In the genomic region with DNA sequence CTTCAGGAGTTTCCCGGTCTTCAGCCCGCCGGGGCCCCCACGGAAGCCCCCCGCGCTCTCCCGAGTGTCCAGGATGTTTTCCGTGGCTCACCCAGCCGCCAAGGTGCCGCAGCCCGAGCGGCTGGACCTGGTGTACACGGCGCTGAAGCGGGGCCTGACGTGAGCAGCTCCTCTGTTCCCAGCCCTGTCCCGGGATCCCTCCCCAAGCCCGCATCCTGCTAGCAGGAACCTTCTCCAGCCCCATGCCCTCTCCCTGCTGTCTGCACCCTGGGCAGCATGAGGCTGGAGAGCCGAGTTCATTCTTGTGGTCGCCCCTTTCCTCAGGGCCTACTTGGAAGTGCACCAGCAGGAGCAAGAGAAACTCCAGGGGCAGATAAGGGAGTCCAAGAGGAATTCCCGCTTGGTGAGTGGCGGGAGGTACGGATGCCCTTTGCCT, we compare ENCODE assay signal across 7 cellular contexts. TPM values are rescaled to one million over a fixed set of nuclear protein-coding genes. Genes with fewer than 3 reads are reported as not detected.
DNase-seq lines count a peak whose midpoint lies in the region; ATAC-seq and TF ChIP-seq lines count a peak whose summit lies in the region.
"Had no signal": no experiment of that assay in that cellular context is flagged by ENCODE, and none has a peak within 500 bp of the region (broad histone marks: within the 10 kb centered on the region; RNA-seq: fewer than 3 reads in every experiment).

No MANE protein-coding gene starts in this region.

- peaks cover 6% of the 10 kb centered on the region for H3K27me3 Mint-ChIP-seq in activated CD4-positive, alpha-beta T cell treated with anti-CD3 and anti-CD28 coated beads for 36 hours

- H3K4me3 ChIP-seq in gastroesophageal sphincter (peak overlapping the region; percentile 44 to 78), suprapubic skin (peak overlapping the region; percentile 89)

- H3K27ac ChIP-seq in gastroesophageal sphincter: peak overlapping the region in 3 of 4 donors; percentile 81 to 86 (median 85)
- H3K27ac ChIP-seq in suprapubic skin: no peak overlapping the region

- peaks cover 10% of the 10 kb centered on the region for H3K36me3 Mint-ChIP-seq in activated CD4-positive, alpha-beta T cell treated with anti-CD3 and anti-CD28 coated beads for 36 hours (ENCODE audit: low read depth)

- H3K36me3 ChIP-seq in gastroesophageal sphincter: peaks cover 0 to 48% of the 10 kb centered on the region in 2 donors
- peaks cover 43% of the 10 kb centered on the region for H3K36me3 ChIP-seq in suprapubic skin

- TF ChIP-seq EP300 in gastroesophageal sphincter (IDR thresholded peaks at IDR 0.05): no peak
- TF ChIP-seq EP300 in suprapubic skin (IDR thresholded peaks at IDR 0.05): no peak

- H3K4me1 ChIP-seq in gastroesophageal sphincter (peaks cover 0 to 87% (median 31%) of the 10 kb centered on the region in 3 donors), suprapubic skin (peaks cover 67% of the 10 kb centered on the region)

- no peak for TF ChIP-seq CTCF in gastroesophageal sphincter (IDR thresholded peaks at IDR 0.05)
- no peak for TF ChIP-seq CTCF in suprapubic skin (IDR thresholded peaks at IDR 0.05)

- no peak overlapping the region for H3K27ac Mint-ChIP-seq in activated CD4-positive, alpha-beta T cell treated with anti-CD3 and anti-CD28 coated beads for 36 hours

- WGBS in gastroesophageal sphincter (ENCODE audit: low coverage in 1 of 2), 2 donors: 20 to 50% methylated on average over 2 to 5 of the region's 23 CpGs
- 62% methylated on average over 5 of the region's 23 CpGs for WGBS in suprapubic skin

- CTCF ChIA-PET in activated CD4-positive, alpha-beta T cell treated with anti-CD3 and anti-CD28 coated beads for 36 hours (lab: Charles Lee): interaction anchor here (0.6 to 3.4 kb wide), 4 partner anchors 8 to 62 kb away, joined by 3 to 29 read pairs (median 4); no protein-coding TSS in a partner anchor

- no peak for ATAC-seq in activated CD4-positive, alpha-beta T cell treated with anti-CD3 and anti-CD28 coated beads for 36 hours
- ATAC-seq in gastroesophageal sphincter (no peak), GM19351 (IDR thresholded peaks at IDR 0.05; ENCODE audit: unreplicated experiment) (no peak)

- intact Hi-C loops in activated CD4-positive, alpha-beta T cell treated with anti-CD3 and anti-CD28 coated beads for 36 hours (cut with DNase I, micrococcal nuclease): no loop called here

- no peak for DNase-seq in activated CD4-positive, alpha-beta T cell treated with anti-CD3 and anti-CD28 coated beads for 36 hours
- no peak for DNase-seq in activated CD4-positive, alpha-beta T cell treated with anti-CD3 and anti-CD28 coated beads, Interleukin-2, amount 50 U/mL, for 48 hours
- DNase-seq in suprapubic skin (ENCODE audit: low spot score in 2 of 2): no peak
- no peak for DNase-seq in NCI-H1694 (lab: John Stamatoyannopoulos, UW)

- no peaks in the 10 kb centered on the region for H3K9me3 Mint-ChIP-seq in activated CD4-positive, alpha-beta T cell treated with anti-CD3 and anti-CD28 coated beads for 36 hours (ENCODE audit: low read depth)

- TF ChIP-seq POLR2A in gastroesophageal sphincter (IDR thresholded peaks at IDR 0.05): no peak
- TF ChIP-seq POLR2A in suprapubic skin (IDR thresholded peaks at IDR 0.05): no peak

- peak overlapping the region; percentile 60 for H3K4me3 Mint-ChIP-seq in activated CD4-positive, alpha-beta T cell treated with anti-CD3 and anti-CD28 coated beads for 36 hours

- H3K4me1 Mint-ChIP-seq in activated CD4-positive, alpha-beta T cell treated with anti-CD3 and anti-CD28 coated beads for 36 hours: peaks cover 21% of the 10 kb centered on the region

- H3K27me3 ChIP-seq in gastroesophageal sphincter (no peaks in the 10 kb centered on the region), suprapubic skin (no peaks in the 10 kb centered on the region)

- POLR2A ChIA-PET in activated CD4-positive, alpha-beta T cell treated with anti-CD3 and anti-CD28 coated beads for 36 hours (lab: Charles Lee): interaction anchor here (0.6 kb wide), 1 partner anchor 23 kb away, joined by 3 read pairs; a partner anchor contains a TSS

- H3K9me3 ChIP-seq in gastroesophageal sphincter (no peaks in the 10 kb centered on the region), suprapubic skin (no peaks in the 10 kb centered on the region)

RNA-seq across cellular contexts. Expression of a gene that starts 10.1 kb away (rescaled TPM):
- total RNA-seq in activated CD4-positive, alpha-beta T cell treated with anti-CD3 and anti-CD28 coated beads for 36 hours: 10 to 100 TPM; 18.9 to 24.1 TPM
- total RNA-seq in gastroesophageal sphincter (100 to 1,000 TPM in 1 of 4 donors, 10 to 100 TPM in 3; 43.3 to 112 (median 64.9) TPM), suprapubic skin (10 to 100 TPM; 20.6 to 41.5 (median 28.3) TPM)

RNA-seq across cellular contexts. Expression of a gene that starts 23.6 kb away (rescaled TPM):
- 10 to 100 TPM; 51.0 to 66.4 TPM for total RNA-seq in activated CD4-positive, alpha-beta T cell treated with anti-CD3 and anti-CD28 coated beads for 36 hours
- 10 to 100 TPM; 26.4 to 44.8 (median 41.4) TPM for total RNA-seq in gastroesophageal sphincter
- 10 to 100 TPM; 36.2 to 50.1 (median 46.9) TPM for total RNA-seq in suprapubic skin

RNA-seq across cellular contexts. Expression of a gene that starts 55.3 kb away (rescaled TPM):
- not detected for total RNA-seq in activated CD4-positive, alpha-beta T cell treated with anti-CD3 and anti-CD28 coated beads for 36 hours
- not detected for total RNA-seq in gastroesophageal sphincter
- total RNA-seq in suprapubic skin: not detected
- total RNA-seq: mononuclear cell had no signal

RNA-seq across cellular contexts. Expression of a gene that starts 57.7 kb away (rescaled TPM):
- total RNA-seq in activated CD4-positive, alpha-beta T cell treated with anti-CD3 and anti-CD28 coated beads for 36 hours: 10 to 100 TPM; 16.3 to 17.3 TPM
- 100 to 1,000 TPM in 2 of 4 donors, 10 to 100 TPM in 2; 94.2 to 145 (median 110) TPM for total RNA-seq in gastroesophageal sphincter
- total RNA-seq in suprapubic skin: 100 to 1,000 TPM in 3 of 4 donors, 10 to 100 TPM in 1; 90.0 to 134 (median 110) TPM
